8 cellular contexts compared by ENCODE assay signal in the genomic region with DNA sequence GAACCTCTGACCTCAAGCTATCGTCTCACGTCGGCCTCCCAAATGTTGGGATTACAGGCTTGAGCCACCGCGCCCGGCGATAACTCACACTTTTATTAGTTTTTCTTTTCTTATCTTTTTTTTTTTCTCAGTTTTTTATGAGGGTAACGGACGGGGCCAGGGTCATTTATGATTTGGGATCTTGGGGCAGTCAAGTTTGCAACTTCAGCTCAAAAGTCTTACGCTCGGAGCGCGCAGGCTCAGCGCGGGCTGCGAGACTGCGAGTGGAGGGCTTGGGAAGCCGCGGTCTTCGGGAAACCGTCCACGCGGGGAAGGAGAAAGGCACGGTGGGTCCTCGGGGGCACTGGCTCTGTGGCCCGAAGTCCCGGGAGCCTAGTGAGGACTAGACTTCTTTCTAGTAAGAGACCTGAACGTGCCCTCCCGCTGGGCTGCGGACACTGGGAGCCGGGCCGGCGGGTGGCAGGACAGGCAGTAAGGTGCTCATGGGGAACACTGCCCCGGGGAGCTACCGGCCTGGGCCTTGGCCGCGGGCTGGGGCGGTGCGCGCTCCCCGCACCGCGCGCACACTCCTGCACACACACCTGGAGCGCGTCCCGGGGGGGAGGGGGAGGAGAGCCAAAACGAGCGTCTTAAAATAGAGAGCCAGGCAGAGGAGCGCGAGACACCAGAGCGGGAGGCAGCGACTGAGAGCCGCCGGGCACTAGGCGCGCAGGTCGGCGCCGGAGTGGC. TPM values are rescaled to one million over a fixed set of nuclear protein-coding genes. Genes with fewer than 3 reads are reported as not detected.
A peak's percentile ranks its signal among the peaks of the same experiment; 100 is the strongest.
DNase-seq lines count a peak whose midpoint lies in the region; ATAC-seq, FAIRE-seq and TF ChIP-seq lines count a peak whose summit lies in the region.

No MANE protein-coding gene starts in this region.

- H2AFZ ChIP-seq in H1 (ENCODE audit: low read length): no peak overlapping the region

- peaks cover 76 to 87% (median 85%) of the 10 kb centered on the region in 5 donors for H3K27me3 Mint-ChIP-seq in naive thymus-derived CD4-positive, alpha-beta T cell
- H3K27me3 Mint-ChIP-seq in CD14-positive monocyte (ENCODE audit: low read depth in 3 of 3): peaks cover 88 to 97% (median 90%) of the 10 kb centered on the region in 3 donors

- no peak overlapping the region for H4K8ac ChIP-seq in H1 (ENCODE audit: extremely low read depth, insufficient read depth, low read length)

- no peak overlapping the region for H4K5ac ChIP-seq in H1 (ENCODE audit: insufficient read length, low read depth, low read length)

- H3K4ac ChIP-seq in H1 (replicated peaks; ENCODE audit: insufficient read length, low read depth, low read length): no peak overlapping the region

- TF ChIP-seq CTCF in H1 (IDR thresholded peaks at IDR 0.05; ENCODE audit: control extremely low read depth in 1 of 3, insufficient read depth in 1 of 3, low read depth in 1 of 3, low read length in 3 of 3): no peak
- TF ChIP-seq CTCF in CD14-positive monocyte (IDR thresholded peaks at IDR 0.05): no peak

- H2AK5ac ChIP-seq in H1 (ENCODE audit: low read depth, low read length): no peak overlapping the region

- no peak overlapping the region for H2BK12ac ChIP-seq in H1 (ENCODE audit: low read depth, low read length)

- peak overlapping the region; percentile 81 to 93 for H3K4me2 ChIP-seq in H1 (ENCODE audit: insufficient read depth in 1 of 2, low read depth in 2 of 2, low read length in 2 of 2)

- no peak for ATAC-seq in naive thymus-derived CD4-positive, alpha-beta T cell

- no peak overlapping the region for H4K91ac ChIP-seq in H1 (replicated peaks; ENCODE audit: insufficient read length, low read length)

- peaks cover 25% of the 10 kb centered on the region for H3K23me2 ChIP-seq in H1 (ENCODE audit: low read depth, low read length)

- POLR2A ChIA-PET in H1 (lab: Charles Lee; ENCODE audit: partially characterized antibody): interaction anchor here (0.6 to 1.2 kb wide), 2 partner anchors 30 to 263 kb away, joined by 4 to 5 read pairs; no protein-coding TSS in a partner anchor
- POLR2A ChIA-PET in naive thymus-derived CD4-positive, alpha-beta T cell (lab: Charles Lee): no interaction called here

- H3K4me3 ChIP-seq in H1 (ENCODE audit: extremely low read depth in 1 of 4, insufficient read depth in 2 of 4, low read depth in 3 of 4, low read length in 4 of 4): peak overlapping the region; percentile 19 to 55 (median 45)
- H3K4me3 ChIP-seq in naive thymus-derived CD4-positive, alpha-beta T cell (ENCODE audit: low read length): no peak overlapping the region

- no peak overlapping the region for H2BK15ac ChIP-seq in H1 (ENCODE audit: low read length)

- no peak overlapping the region for H3K23ac ChIP-seq in H1 (ENCODE audit: insufficient read length)

- no peak overlapping the region for H2BK120ac ChIP-seq in H1 (replicated peaks; ENCODE audit: low read depth, low read length)

- H2BK20ac ChIP-seq in H1 (ENCODE audit: low read length): no peak overlapping the region

- H3K79me1 ChIP-seq in H1 (ENCODE audit: low read depth, low read length): no peaks in the 10 kb centered on the region

- no peak for TF ChIP-seq RAD21 in H1 (IDR thresholded peaks at IDR 0.05 in 1 of 2, conservative IDR thresholded peaks at IDR 0.05 in 1 of 2; ENCODE audit: low read depth in 2 of 2, low read length in 2 of 2)

- H3K9ac ChIP-seq in H1 (replicated peaks in 1 of 4; ENCODE audit: extremely low read depth in 1 of 4, low read depth in 3 of 4, low read length in 3 of 4): no peak overlapping the region

- peak overlapping the region in 1 of 9 donors; percentile 61 for H3K27ac Mint-ChIP-seq in naive thymus-derived CD4-positive, alpha-beta T cell
- no peak overlapping the region for H3K27ac Mint-ChIP-seq in CD14-positive monocyte

- peak overlapping the region; percentile 20 to 86 (median 73) for H3K4me3 Mint-ChIP-seq in naive thymus-derived CD4-positive, alpha-beta T cell
- peak overlapping the region in 1 of 2 donors; percentile 80 for H3K4me3 Mint-ChIP-seq in CD14-positive monocyte

- CTCF ChIA-PET in H1 (lab: Charles Lee; ENCODE audit: partially characterized antibody): interaction anchor here (0.7 to 4.7 kb wide), 24 partner anchors 9 to 484 kb away, joined by 3 to 45 read pairs (median 5); no protein-coding TSS in a partner anchor
- CTCF ChIA-PET in naive thymus-derived CD4-positive, alpha-beta T cell (lab: Charles Lee): interaction anchor here (0.6 to 1.9 kb wide), 4 partner anchors 9 to 757 kb away, joined by 3 to 8 read pairs (median 4); no protein-coding TSS in a partner anchor

- TF ChIP-seq POLR2A in H1 (IDR thresholded peaks at IDR 0.05; ENCODE audit: control extremely low read depth in 1 of 2, low read depth in 2 of 2, low read length in 2 of 2): no peak

- peaks cover 0 to 8% (median 0%) of the 10 kb centered on the region in 5 donors for H3K36me3 Mint-ChIP-seq in naive thymus-derived CD4-positive, alpha-beta T cell
- H3K36me3 Mint-ChIP-seq in CD14-positive monocyte: peaks cover 2 to 5% of the 10 kb centered on the region in 2 donors

- H3K18ac ChIP-seq in H1 (ENCODE audit: extremely low read depth, low read length): no peak overlapping the region

- WGBS in H1 (ENCODE audit: extremely low coverage in 1 of 2, insufficient coverage in 1 of 2, insufficient read length in 1 of 2, insufficient replicate concordance in 2 of 2, low coverage in 1 of 2, low lambda C conversion rate in 2 of 2, missing lambda C conversion rate in 1 of 2), 2 experiments: 9% methylated on average over 48 of the region's 60 CpGs; no CpG with 5 or more reads in 1 of the 2 experiments

- FAIRE-seq in H1 (lab: Jason Lieb, UNC): no peak

- intact Hi-C loops in naive thymus-derived CD4-positive, alpha-beta T cell (cut with micrococcal nuclease): loop anchor here in 1 of 2 donors (5.0 kb wide), 1 partner anchor 322 kb away; no protein-coding TSS in a partner anchor
- intact Hi-C loops in CD14-positive monocyte (cut with micrococcal nuclease): no loop called here

- H3K27me3 ChIP-seq in H1 (replicated peaks in 1 of 4; ENCODE audit: control insufficient read depth in 3 of 4, extremely low read depth in 1 of 4, insufficient read depth in 3 of 4, low read length in 3 of 4): peaks cover 50 to 75% (median 70%) of the 10 kb centered on the region in 4 experiments
- H3K27me3 ChIP-seq in naive thymus-derived CD4-positive, alpha-beta T cell (ENCODE audit: control insufficient read depth in 2 of 2, insufficient read depth in 2 of 2, low read length in 2 of 2): peaks cover 0 to 12% of the 10 kb centered on the region in 2 donors

- H3K56ac ChIP-seq in H1 (replicated peaks; ENCODE audit: insufficient read length, low read depth, low read length): no peak overlapping the region

- peaks cover 0 to 8% (median 6%) of the 10 kb centered on the region in 4 experiments; a peak in 6 of 7 replicates for H3K4me1 ChIP-seq in H1 (replicated peaks in 1 of 4; ENCODE audit: control insufficient read depth in 3 of 4, insufficient read depth in 4 of 4, low read length in 3 of 4)
- H3K4me1 ChIP-seq in naive thymus-derived CD4-positive, alpha-beta T cell (ENCODE audit: control insufficient read depth in 2 of 2, insufficient read depth in 2 of 2, low read length in 2 of 2): peaks cover 0 to 7% of the 10 kb centered on the region in 2 donors

- H3K79me2 ChIP-seq in H1 (ENCODE audit: control insufficient read depth in 1 of 2, insufficient read depth in 2 of 2, low read length in 2 of 2): no peaks in the 10 kb centered on the region

- H4K20me1 ChIP-seq in H1 (replicated peaks in 1 of 2; ENCODE audit: control insufficient read depth in 1 of 2, insufficient read depth in 2 of 2, low read length in 2 of 2): peaks cover 2 to 6% of the 10 kb centered on the region in 2 experiments

- in situ Hi-C loops in G401 (cut with HindIII; ENCODE audit: low sequenced_read_pairs): no loop called here

- H3K14ac ChIP-seq in H1 (ENCODE audit: insufficient read length): no peak overlapping the region

- peaks cover 18 to 38% (median 32%) of the 10 kb centered on the region in 7 donors for H3K4me1 Mint-ChIP-seq in naive thymus-derived CD4-positive, alpha-beta T cell
- H3K4me1 Mint-ChIP-seq in CD14-positive monocyte: peaks cover 28% of the 10 kb centered on the region

- no peaks in the 10 kb centered on the region for H3K9me3 Mint-ChIP-seq in naive thymus-derived CD4-positive, alpha-beta T cell
- H3K9me3 Mint-ChIP-seq in CD14-positive monocyte: peaks cover 0 to 30% (median 7%) of the 10 kb centered on the region in 7 donors

- no peak overlapping the region for H2BK5ac ChIP-seq in H1 (ENCODE audit: low read depth, low read length)

- TF ChIP-seq EP300 in H1 (IDR thresholded peaks at IDR 0.05; ENCODE audit: borderline replicate concordance in 1 of 2, low read depth in 2 of 2, low read length in 2 of 2): no peak

- H3K9me3 ChIP-seq in H1 (ENCODE audit: insufficient read depth in 2 of 2, low read depth in 1 of 2, low read length in 1 of 2): no peaks in the 10 kb centered on the region
- no peaks in the 10 kb centered on the region for H3K9me3 ChIP-seq in naive thymus-derived CD4-positive, alpha-beta T cell (ENCODE audit: control insufficient read depth in 2 of 3, low read length in 3 of 3)

- H3K36me3 ChIP-seq in H1 (ENCODE audit: control insufficient read depth in 2 of 4, insufficient read depth in 4 of 4, low read length in 3 of 4): no peaks in the 10 kb centered on the region
- no peaks in the 10 kb centered on the region for H3K36me3 ChIP-seq in naive thymus-derived CD4-positive, alpha-beta T cell (ENCODE audit: control insufficient read depth in 2 of 3, insufficient read depth in 3 of 3, low read length in 3 of 3)

- DNase-seq in ELF-1 (ENCODE audit: low read depth, low spot score) (peak; percentile 67), NCI-H510A treated with DMSO at 0.1 percent for 48 hours (lab: John Stamatoyannopoulos, UW) (peak; percentile 56), H1 (ENCODE audit: low read depth in 1 of 2, low spot score in 2 of 2) (peak in 1 of 2 experiments; percentile 70), NCI-H1105 (lab: John Stamatoyannopoulos, UW) (no peak), G401 (ENCODE audit: low spot score) (no peak), CD14-positive monocyte (ENCODE audit: low spot score) (no peak), NCI-H524 treated with DMSO at 0.1 percent for 48 hours (lab: John Stamatoyannopoulos, UW) (no peak)
- DNase-seq in naive thymus-derived CD4-positive, alpha-beta T cell: peak in 1 of 9 donors; percentile 34

- no peak overlapping the region for H3K27ac ChIP-seq in H1 (ENCODE audit: low read depth, low read length)
- H3K27ac ChIP-seq in naive thymus-derived CD4-positive, alpha-beta T cell (ENCODE audit: low read depth, low read length): no peak overlapping the region

RNA-seq across cellular contexts. Expression of gene BARX2, which starts 0.5 kb away (rescaled TPM):
- not detected in 2 replicates for total RNA-seq in H1 (2021; fragmentation: NEBNext Ultra II Directional; extraction: Animal tissue kit (Norgen Biotek cat#: 25700))
- polyA plus RNA-seq in H1 (2011; rRNA removed) (not detected in 2 replicates), CD14-positive monocyte (not detected)
- not detected for polyA plus RNA-seq in H1 (2011; cell fraction: cytosol; rRNA removed)
- not detected for polyA plus RNA-seq in H1 (2011; cell fraction: nucleus; rRNA removed)
- not detected in 4 replicates for polyA plus RNA-seq in H1 (2012, experiment 1 of 2)
- not detected for polyA plus RNA-seq in H1 (2012, experiment 2 of 2)
- polyA plus RNA-seq in H1 (2013, experiment 1 of 2): not detected
- not detected for polyA plus RNA-seq in H1 (2013, experiment 2 of 2)
- polyA minus RNA-seq in H1 (2011; rRNA and poly(A)+ RNA removed): not detected in 2 replicates
- polyA minus RNA-seq in H1 (2011; cell fraction: cytosol; rRNA and poly(A)+ RNA removed): not detected
- not detected for polyA minus RNA-seq in H1 (2011; cell fraction: nucleus; rRNA and poly(A)+ RNA removed)
- under 1 TPM in 1 of 5 experiments, not detected in 4; 0.44 TPM for total RNA-seq in naive thymus-derived CD4-positive, alpha-beta T cell
- polyA plus RNA-seq in naive thymus-derived CD4-positive, alpha-beta T cell: not detected
- not detected in 2 replicates for total RNA-seq in G401 (2014; rRNA removed; shearing (Covaris generic))

Comparison
In these comparisons a context has a peak if more than half of its experiments do, and no peak if none do; other contexts are left out.
1. DNase-seq: peak in ELF-1 (single experiment) and NCI-H510A treated with DMSO at 0.1 percent for 48 hours (single experiment); none in NCI-H1105 (single experiment), G401 (single experiment), CD14-positive monocyte (single experiment) and NCI-H524 treated with DMSO at 0.1 percent for 48 hours (single experiment).